In genomic region chr12:31506907-31507306, GRCh38 we compare ENCODE assay signal across 2 cellular contexts.
TF ChIP-seq lines count a peak whose summit lies in the region.

No MANE protein-coding gene starts in this region.

TF ChIP-seq in GM23338, 12 proteins besides CTCF, POLR2A, EP300 and RAD21:
- TF ChIP-seq ZNF462 (CRISPR knock-in tag; IDR thresholded peaks at IDR 0.05) = 0 out of 2 replicates have a peak, but pooled peaks have one; percentile 35
- TF ChIP-seq POLR2AphosphoS5 (IDR thresholded peaks at IDR 0.05; ENCODE audit: low read depth) = no peak
- no peak for TF ChIP-seq JUNB (IDR thresholded peaks at IDR 0.05; ENCODE audit: unreplicated experiment)

TF ChIP-seq in SK-N-SH, 30 proteins besides CTCF, POLR2A, EP300 and RAD21 (continued from another document):
- TF ChIP-seq PBX3 (IDR thresholded peaks at IDR 0.05) = peak; percentile 88
- TF ChIP-seq USF2 (IDR thresholded peaks at IDR 0.05; ENCODE audit: borderline replicate concordance, low read depth, low read length) = no peak
- no peak for TF ChIP-seq FOXM1 (IDR thresholded peaks at IDR 0.05; ENCODE audit: low read depth)
- no peak for TF ChIP-seq YY1 (IDR thresholded peaks at IDR 0.05; ENCODE audit: low read depth)
- TF ChIP-seq RXRA (IDR thresholded peaks at IDR 0.05; ENCODE audit: borderline replicate concordance, low read depth) = peak; percentile 47; the same call in 1 of the 2 replicates
- TF ChIP-seq SMC3 (IDR thresholded peaks at IDR 0.05; ENCODE audit: low read depth, low read length) = no peak
- TF ChIP-seq SIN3A (IDR thresholded peaks at IDR 0.05; ENCODE audit: borderline replicate concordance, low read depth, low read length) = no peak
- 0 out of 2 replicates have a peak, but pooled peaks have one; percentile 26 for TF ChIP-seq NFIC (IDR thresholded peaks at IDR 0.05; ENCODE audit: borderline replicate concordance)
- TF ChIP-seq GATA2 (CRISPR knock-in tag; IDR thresholded peaks at IDR 0.05) = no peak
- no peak for TF ChIP-seq IRF3 (IDR thresholded peaks at IDR 0.05; ENCODE audit: low read depth, low read length)
- peak; percentile 95 for TF ChIP-seq TCF12 (IDR thresholded peaks at IDR 0.05)
- TF ChIP-seq ZBTB33 (IDR thresholded peaks at IDR 0.05; ENCODE audit: borderline replicate concordance, low read depth) = no peak
- no peak for TF ChIP-seq TAF1 (IDR thresholded peaks at IDR 0.05; ENCODE audit: borderline replicate concordance, low read depth, low read length)
- TF ChIP-seq FOXJ3 (CRISPR knock-in tag; IDR thresholded peaks at IDR 0.05) = no peak
- TF ChIP-seq JUND (IDR thresholded peaks at IDR 0.05) = peak; percentile 72
- TF ChIP-seq REST (IDR thresholded peaks at IDR 0.05; ENCODE audit: low read depth, low read length) = peak; percentile 8; the same call in 1 of the 2 replicates
- no peak for TF ChIP-seq MXI1 (IDR thresholded peaks at IDR 0.05; ENCODE audit: low read depth, low read length)
